In the genomic region with DNA sequence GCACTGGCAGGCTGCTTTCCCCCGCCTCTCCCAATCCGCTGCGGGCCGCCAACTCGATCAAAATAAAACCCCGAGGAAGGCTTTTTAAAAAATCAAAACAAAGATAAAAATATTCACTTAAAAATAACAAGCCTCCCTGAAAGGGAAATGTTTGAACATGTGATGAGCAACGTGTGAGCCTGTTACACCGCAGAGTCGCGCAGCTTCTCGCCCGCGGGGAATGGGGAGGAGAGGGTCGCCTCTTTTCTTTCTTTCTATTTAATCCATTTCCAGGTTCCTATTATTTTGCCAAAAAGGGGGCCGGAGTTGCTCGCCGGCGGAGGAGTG, we compare ENCODE assay signal across 9 cellular contexts.
DNase-seq lines count a peak whose midpoint lies in the region; ATAC-seq and TF ChIP-seq lines count a peak whose summit lies in the region.
"Had no signal": no experiment of that assay in that cellular context is flagged by ENCODE, and none has a peak within 500 bp of the region (broad histone marks: within the 10 kb centered on the region; RNA-seq: fewer than 3 reads in every experiment).

No MANE protein-coding gene starts in this region.

- TF ChIP-seq CTCF in ascending aorta (IDR thresholded peaks at IDR 0.05) (no peak), left lung (IDR thresholded peaks at IDR 0.05) (no peak), omental fat pad (IDR thresholded peaks at IDR 0.05) (no peak)

- H3K4me1 ChIP-seq in ascending aorta (no peaks in the 10 kb centered on the region), left lung (peaks cover 0 to 3% of the 10 kb centered on the region in 2 donors)

- ATAC-seq in left lung (no peak), omental fat pad (ENCODE audit: low FRiP score) (no peak)
- ATAC-seq in stimulated activated naive CD8-positive, alpha-beta T cell treated with anti-CD3 and anti-CD28 coated beads, Interleukin-15, amount 100 ng/mL, for 72 hours: peak; percentile 19

- H3K27ac ChIP-seq in ascending aorta: no peak overlapping the region
- H3K27ac ChIP-seq in left lung: peak overlapping the region in 1 of 2 donors; percentile 37

- DNase-seq in DMS53 (lab: John Stamatoyannopoulos, UW) (peak; percentile 62), DMS53 treated with DMSO at 0.1 percent for 48 hours (lab: John Stamatoyannopoulos, UW; ENCODE audit: unreplicated experiment) (no peak), ascending aorta (ENCODE audit: low spot score in 2 of 2) (no peak), left lung (no peak), Kasumi-1 (lab: John Stamatoyannopoulos, UW) (no peak), omental fat pad (ENCODE audit: low spot score) (no peak), SK-N-DZ (ENCODE audit: low spot score) (no peak)
- DNase-seq in stimulated activated naive CD8-positive, alpha-beta T cell treated with anti-CD3 and anti-CD28 coated beads, Interleukin-15, amount 100 ng/mL, for 72 hours: no peak
- DNase-seq: stimulated activated CD4-positive, alpha-beta T cell treated with anti-CD3 and anti-CD28 coated beads, Interleukin-4, amount 100 ng/mL, for 4 hours had no signal

- no peaks in the 10 kb centered on the region for H3K9me3 Mint-ChIP-seq in stimulated activated naive CD8-positive, alpha-beta T cell treated with anti-CD3 and anti-CD28 coated beads, Interleukin-15, amount 100 ng/mL, for 72 hours

- peaks cover 59% of the 10 kb centered on the region for H3K27me3 Mint-ChIP-seq in stimulated activated naive CD8-positive, alpha-beta T cell treated with anti-CD3 and anti-CD28 coated beads, Interleukin-15, amount 100 ng/mL, for 72 hours

- H3K4me3 ChIP-seq in ascending aorta (peak overlapping the region; percentile 49 to 60), left lung (peak overlapping the region; percentile 19 to 45)

- H3K36me3 ChIP-seq in ascending aorta: no peaks in the 10 kb centered on the region
- no peaks in the 10 kb centered on the region for H3K36me3 ChIP-seq in left lung

- H3K4me3 Mint-ChIP-seq in stimulated activated naive CD8-positive, alpha-beta T cell treated with anti-CD3 and anti-CD28 coated beads, Interleukin-15, amount 100 ng/mL, for 72 hours: peak overlapping the region; percentile 74 to 86

- H3K4me1 Mint-ChIP-seq in stimulated activated naive CD8-positive, alpha-beta T cell treated with anti-CD3 and anti-CD28 coated beads, Interleukin-15, amount 100 ng/mL, for 72 hours: peaks cover 18% of the 10 kb centered on the region

- intact Hi-C loops in ascending aorta (cut with DNase I) (no loop called here), left lung (cut with DNase I) (no loop called here)

- no peaks in the 10 kb centered on the region for H3K27me3 ChIP-seq in ascending aorta
- peaks cover 0 to 54% of the 10 kb centered on the region in 2 donors for H3K27me3 ChIP-seq in left lung

- H3K9me3 ChIP-seq in ascending aorta (no peaks in the 10 kb centered on the region), left lung (no peaks in the 10 kb centered on the region)

- no peak overlapping the region for H3K27ac Mint-ChIP-seq in stimulated activated naive CD8-positive, alpha-beta T cell treated with anti-CD3 and anti-CD28 coated beads, Interleukin-15, amount 100 ng/mL, for 72 hours
